In genomic region chr16:84548971-84549844, GRCh38 we compare ENCODE assay signal across 1 cellular context.
TF ChIP-seq lines count a peak whose summit lies in the region.

No MANE protein-coding gene starts in this region.

TF ChIP-seq in K562, 482 proteins besides CTCF, POLR2A, EP300 and RAD21 (continued from another document and continues in another):
- TF ChIP-seq NFE2L1 (tag; IDR thresholded peaks at IDR 0.05; ENCODE audit: borderline replicate concordance, low read depth) (no peak), SIN3B (IDR thresholded peaks at IDR 0.05; ENCODE audit: low read depth) (no peak), ZNF224 (CRISPR knock-in tag; IDR thresholded peaks at IDR 0.05) (no peak), GMEB1 (CRISPR knock-in tag; IDR thresholded peaks at IDR 0.05) (no peak), PATZ1 (CRISPR knock-in tag; IDR thresholded peaks at IDR 0.05; ENCODE audit: borderline replicate concordance) (no peak), CBX5 (IDR thresholded peaks at IDR 0.05; ENCODE audit: borderline replicate concordance, low read depth) (no peak), RBM15 (IDR thresholded peaks at IDR 0.05; ENCODE audit: insufficient read depth, low read length) (no peak), ZBTB7A (IDR thresholded peaks at IDR 0.05; ENCODE audit: borderline replicate concordance, control insufficient read depth, low read depth, low read length) (no peak), ZNF785 (CRISPR knock-in tag; IDR thresholded peaks at IDR 0.05) (no peak), POLR2AphosphoS5 (IDR thresholded peaks at IDR 0.05; ENCODE audit: control insufficient read depth, insufficient read depth, low read depth, low read length) (no peak), ZNF212 (CRISPR knock-in tag; IDR thresholded peaks at IDR 0.05) (no peak), NELFE (IDR thresholded peaks at IDR 0.05; ENCODE audit: insufficient read depth, insufficient read length) (no peak), TOE1 (IDR thresholded peaks at IDR 0.05; ENCODE audit: borderline replicate concordance) (no peak), TOE1 (CRISPR knock-in tag; IDR thresholded peaks at IDR 0.05; ENCODE audit: borderline replicate concordance, low read depth) (no peak), SPI1 (IDR thresholded peaks at IDR 0.05; ENCODE audit: borderline replicate concordance, low read depth, low read length) (no peak), ZC3H4 (CRISPR knock-in tag; IDR thresholded peaks at IDR 0.05; ENCODE audit: borderline replicate concordance) (no peak), JUND (IDR thresholded peaks at IDR 0.05; ENCODE audit: borderline replicate concordance, low read depth, low read length) (peak; percentile 83), JUND (tag; IDR thresholded peaks at IDR 0.05; ENCODE audit: borderline replicate concordance, low read depth, low read length) (peak; percentile 64; the same call in 1 of the 3 replicates), ZNF3 (CRISPR knock-in tag; IDR thresholded peaks at IDR 0.05) (no peak), PREB (CRISPR knock-in tag; IDR thresholded peaks at IDR 0.05) (no peak), L3MBTL2 (IDR thresholded peaks at IDR 0.05) (no peak), ZNF436 (CRISPR knock-in tag; IDR thresholded peaks at IDR 0.05) (no peak), EHMT2 (IDR thresholded peaks at IDR 0.05) (no peak), ZNF609 (CRISPR knock-in tag; IDR thresholded peaks at IDR 0.05; ENCODE audit: borderline replicate concordance) (no peak; the same call in 1 of the 2 replicates), BCL6 (CRISPR knock-in tag; IDR thresholded peaks at IDR 0.05) (no peak), TCFL5 (CRISPR knock-in tag; conservative IDR thresholded peaks at IDR 0.05) (no peak), ZNF57 (CRISPR knock-in tag; IDR thresholded peaks at IDR 0.05) (no peak), C11orf30 (IDR thresholded peaks at IDR 0.05; ENCODE audit: low read depth) (peak; percentile 39; the same call in 1 of the 2 replicates)
- TF ChIP-seq, protein P1, sequence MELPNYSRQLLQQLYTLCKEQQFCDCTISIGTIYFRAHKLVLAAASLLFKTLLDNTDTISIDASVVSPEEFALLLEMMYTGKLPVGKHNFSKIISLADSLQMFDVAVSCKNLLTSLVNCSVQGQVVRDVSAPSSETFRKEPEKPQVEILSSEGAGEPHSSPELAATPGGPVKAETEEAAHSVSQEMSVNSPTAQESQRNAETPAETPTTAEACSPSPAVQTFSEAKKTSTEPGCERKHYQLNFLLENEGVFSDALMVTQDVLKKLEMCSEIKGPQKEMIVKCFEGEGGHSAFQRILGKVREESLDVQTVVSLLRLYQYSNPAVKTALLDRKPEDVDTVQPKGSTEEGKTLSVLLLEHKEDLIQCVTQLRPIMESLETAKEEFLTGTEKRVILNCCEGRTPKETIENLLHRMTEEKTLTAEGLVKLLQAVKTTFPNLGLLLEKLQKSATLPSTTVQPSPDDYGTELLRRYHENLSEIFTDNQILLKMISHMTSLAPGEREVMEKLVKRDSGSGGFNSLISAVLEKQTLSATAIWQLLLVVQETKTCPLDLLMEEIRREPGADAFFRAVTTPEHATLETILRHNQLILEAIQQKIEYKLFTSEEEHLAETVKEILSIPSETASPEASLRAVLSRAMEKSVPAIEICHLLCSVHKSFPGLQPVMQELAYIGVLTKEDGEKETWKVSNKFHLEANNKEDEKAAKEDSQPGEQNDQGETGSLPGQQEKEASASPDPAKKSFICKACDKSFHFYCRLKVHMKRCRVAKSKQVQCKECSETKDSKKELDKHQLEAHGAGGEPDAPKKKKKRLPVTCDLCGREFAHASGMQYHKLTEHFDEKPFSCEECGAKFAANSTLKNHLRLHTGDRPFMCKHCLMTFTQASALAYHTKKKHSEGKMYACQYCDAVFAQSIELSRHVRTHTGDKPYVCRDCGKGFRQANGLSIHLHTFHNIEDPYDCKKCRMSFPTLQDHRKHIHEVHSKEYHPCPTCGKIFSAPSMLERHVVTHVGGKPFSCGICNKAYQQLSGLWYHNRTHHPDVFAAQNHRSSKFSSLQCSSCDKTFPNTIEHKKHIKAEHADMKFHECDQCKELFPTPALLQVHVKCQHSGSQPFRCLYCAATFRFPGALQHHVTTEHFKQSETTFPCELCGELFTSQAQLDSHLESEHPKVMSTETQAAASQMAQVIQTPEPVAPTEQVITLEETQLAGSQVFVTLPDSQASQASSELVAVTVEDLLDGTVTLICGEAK (IDR thresholded peaks at IDR 0.05) = peak; percentile 30; the same call in 1 of the 2 replicates
- TF ChIP-seq, protein P1 (CRISPR knock-in tag; IDR thresholded peaks at IDR 0.05) = no peak
- TF ChIP-seq, protein P2, sequence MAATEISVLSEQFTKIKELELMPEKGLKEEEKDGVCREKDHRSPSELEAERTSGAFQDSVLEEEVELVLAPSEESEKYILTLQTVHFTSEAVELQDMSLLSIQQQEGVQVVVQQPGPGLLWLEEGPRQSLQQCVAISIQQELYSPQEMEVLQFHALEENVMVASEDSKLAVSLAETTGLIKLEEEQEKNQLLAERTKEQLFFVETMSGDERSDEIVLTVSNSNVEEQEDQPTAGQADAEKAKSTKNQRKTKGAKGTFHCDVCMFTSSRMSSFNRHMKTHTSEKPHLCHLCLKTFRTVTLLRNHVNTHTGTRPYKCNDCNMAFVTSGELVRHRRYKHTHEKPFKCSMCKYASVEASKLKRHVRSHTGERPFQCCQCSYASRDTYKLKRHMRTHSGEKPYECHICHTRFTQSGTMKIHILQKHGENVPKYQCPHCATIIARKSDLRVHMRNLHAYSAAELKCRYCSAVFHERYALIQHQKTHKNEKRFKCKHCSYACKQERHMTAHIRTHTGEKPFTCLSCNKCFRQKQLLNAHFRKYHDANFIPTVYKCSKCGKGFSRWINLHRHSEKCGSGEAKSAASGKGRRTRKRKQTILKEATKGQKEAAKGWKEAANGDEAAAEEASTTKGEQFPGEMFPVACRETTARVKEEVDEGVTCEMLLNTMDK (IDR thresholded peaks at IDR 0.05; ENCODE audit: borderline replicate concordance, insufficient read depth, low read depth, low read length, poor library complexity, severe bottlenecking) = no peak
- TF ChIP-seq, protein P3, sequence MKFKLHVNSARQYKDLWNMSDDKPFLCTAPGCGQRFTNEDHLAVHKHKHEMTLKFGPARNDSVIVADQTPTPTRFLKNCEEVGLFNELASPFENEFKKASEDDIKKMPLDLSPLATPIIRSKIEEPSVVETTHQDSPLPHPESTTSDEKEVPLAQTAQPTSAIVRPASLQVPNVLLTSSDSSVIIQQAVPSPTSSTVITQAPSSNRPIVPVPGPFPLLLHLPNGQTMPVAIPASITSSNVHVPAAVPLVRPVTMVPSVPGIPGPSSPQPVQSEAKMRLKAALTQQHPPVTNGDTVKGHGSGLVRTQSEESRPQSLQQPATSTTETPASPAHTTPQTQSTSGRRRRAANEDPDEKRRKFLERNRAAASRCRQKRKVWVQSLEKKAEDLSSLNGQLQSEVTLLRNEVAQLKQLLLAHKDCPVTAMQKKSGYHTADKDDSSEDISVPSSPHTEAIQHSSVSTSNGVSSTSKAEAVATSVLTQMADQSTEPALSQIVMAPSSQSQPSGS (CRISPR knock-in tag; IDR thresholded peaks at IDR 0.05) = no peak
